2 cellular contexts compared by ENCODE assay signal in the genomic region with DNA sequence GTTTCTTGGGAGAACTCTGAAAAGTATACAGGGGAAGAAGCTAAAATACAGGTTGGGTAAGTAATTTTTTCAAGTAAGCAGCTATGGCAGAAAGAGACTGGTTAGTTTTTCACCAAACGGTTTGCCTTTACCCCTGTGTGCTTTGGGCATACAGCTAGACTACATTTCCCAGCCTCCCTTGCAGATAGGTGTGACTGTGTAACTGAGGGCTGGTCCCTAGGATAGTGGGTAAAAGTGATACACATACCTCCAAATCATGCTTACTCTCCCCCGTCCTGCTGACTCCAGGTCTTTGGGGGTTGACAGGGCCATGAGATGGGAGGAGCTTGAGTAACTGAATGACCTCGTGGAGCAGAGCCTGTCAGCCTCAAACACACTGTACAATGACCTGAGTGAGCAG.
TF ChIP-seq lines count a peak whose summit lies in the region.

No MANE protein-coding gene starts in this region.

TF ChIP-seq in HCT116, 20 proteins besides CTCF, POLR2A, EP300 and RAD21:
- no peak for TF ChIP-seq EZH2 (IDR thresholded peaks at IDR 0.05)
- TF ChIP-seq FOSL1 (IDR thresholded peaks at IDR 0.05; ENCODE audit: low read depth) = no peak
- TF ChIP-seq, protein P1, sequence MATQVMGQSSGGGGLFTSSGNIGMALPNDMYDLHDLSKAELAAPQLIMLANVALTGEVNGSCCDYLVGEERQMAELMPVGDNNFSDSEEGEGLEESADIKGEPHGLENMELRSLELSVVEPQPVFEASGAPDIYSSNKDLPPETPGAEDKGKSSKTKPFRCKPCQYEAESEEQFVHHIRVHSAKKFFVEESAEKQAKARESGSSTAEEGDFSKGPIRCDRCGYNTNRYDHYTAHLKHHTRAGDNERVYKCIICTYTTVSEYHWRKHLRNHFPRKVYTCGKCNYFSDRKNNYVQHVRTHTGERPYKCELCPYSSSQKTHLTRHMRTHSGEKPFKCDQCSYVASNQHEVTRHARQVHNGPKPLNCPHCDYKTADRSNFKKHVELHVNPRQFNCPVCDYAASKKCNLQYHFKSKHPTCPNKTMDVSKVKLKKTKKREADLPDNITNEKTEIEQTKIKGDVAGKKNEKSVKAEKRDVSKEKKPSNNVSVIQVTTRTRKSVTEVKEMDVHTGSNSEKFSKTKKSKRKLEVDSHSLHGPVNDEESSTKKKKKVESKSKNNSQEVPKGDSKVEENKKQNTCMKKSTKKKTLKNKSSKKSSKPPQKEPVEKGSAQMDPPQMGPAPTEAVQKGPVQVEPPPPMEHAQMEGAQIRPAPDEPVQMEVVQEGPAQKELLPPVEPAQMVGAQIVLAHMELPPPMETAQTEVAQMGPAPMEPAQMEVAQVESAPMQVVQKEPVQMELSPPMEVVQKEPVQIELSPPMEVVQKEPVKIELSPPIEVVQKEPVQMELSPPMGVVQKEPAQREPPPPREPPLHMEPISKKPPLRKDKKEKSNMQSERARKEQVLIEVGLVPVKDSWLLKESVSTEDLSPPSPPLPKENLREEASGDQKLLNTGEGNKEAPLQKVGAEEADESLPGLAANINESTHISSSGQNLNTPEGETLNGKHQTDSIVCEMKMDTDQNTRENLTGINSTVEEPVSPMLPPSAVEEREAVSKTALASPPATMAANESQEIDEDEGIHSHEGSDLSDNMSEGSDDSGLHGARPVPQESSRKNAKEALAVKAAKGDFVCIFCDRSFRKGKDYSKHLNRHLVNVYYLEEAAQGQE (IDR thresholded peaks at IDR 0.05; ENCODE audit: low read depth) = no peak
- TF ChIP-seq, protein P2, sequence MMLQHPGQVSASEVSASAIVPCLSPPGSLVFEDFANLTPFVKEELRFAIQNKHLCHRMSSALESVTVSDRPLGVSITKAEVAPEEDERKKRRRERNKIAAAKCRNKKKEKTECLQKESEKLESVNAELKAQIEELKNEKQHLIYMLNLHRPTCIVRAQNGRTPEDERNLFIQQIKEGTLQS (IDR thresholded peaks at IDR 0.05) = no peak
- TF ChIP-seq SIN3A (IDR thresholded peaks at IDR 0.05; ENCODE audit: low read depth) = no peak
- TF ChIP-seq, protein P3, sequence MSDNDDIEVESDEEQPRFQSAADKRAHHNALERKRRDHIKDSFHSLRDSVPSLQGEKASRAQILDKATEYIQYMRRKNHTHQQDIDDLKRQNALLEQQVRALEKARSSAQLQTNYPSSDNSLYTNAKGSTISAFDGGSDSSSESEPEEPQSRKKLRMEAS (IDR thresholded peaks at IDR 0.05) = no peak
- TF ChIP-seq ZFX (IDR thresholded peaks at IDR 0.05) = no peak
- no peak for TF ChIP-seq CEBPB (IDR thresholded peaks at IDR 0.05; ENCODE audit: low read depth)
- TF ChIP-seq SRF (IDR thresholded peaks at IDR 0.05; ENCODE audit: low read depth) = no peak
- TF ChIP-seq TCF7L2 (IDR thresholded peaks at IDR 0.05; ENCODE audit: borderline replicate concordance, extremely low read depth, insufficient read depth, insufficient read length) = no peak
- TF ChIP-seq SP1 (IDR thresholded peaks at IDR 0.05; ENCODE audit: low read depth) = no peak

TF ChIP-seq in H1, 55 proteins besides CTCF, POLR2A, EP300 and RAD21:
- TF ChIP-seq RBBP5 (IDR thresholded peaks at IDR 0.05; ENCODE audit: borderline replicate concordance, low read depth, low read length) = no peak
- TF ChIP-seq SIX5 (IDR thresholded peaks at IDR 0.05; ENCODE audit: low read depth, low read length) = peak; percentile 32; the same call in 1 of the 2 replicates
